In the genomic region with DNA sequence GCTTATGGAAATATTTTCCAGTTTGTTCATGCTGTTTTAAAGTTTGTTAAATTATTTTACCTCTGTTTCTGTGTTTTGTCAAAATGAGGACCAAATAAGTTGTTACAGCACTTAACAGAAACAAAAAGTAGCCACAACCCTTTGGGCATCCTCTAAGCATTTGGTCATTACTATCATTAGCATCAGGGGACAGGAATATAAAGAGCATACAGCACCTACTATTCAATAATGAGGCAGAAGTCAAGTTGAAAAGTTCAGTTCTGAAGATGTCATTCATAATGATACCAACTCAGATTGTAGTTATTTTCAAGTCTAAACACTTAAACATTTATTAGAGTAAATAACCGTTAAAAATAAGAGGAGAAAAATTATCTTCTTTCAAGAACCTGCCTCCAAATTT, we compare ENCODE assay signal across 11 cellular contexts.
DNase-seq lines count a peak whose midpoint lies in the region; ATAC-seq, FAIRE-seq and TF ChIP-seq lines count a peak whose summit lies in the region.
"Had no signal": no experiment of that assay in that cellular context is flagged by ENCODE, and none has a peak within 500 bp of the region (broad histone marks: within the 10 kb centered on the region; RNA-seq: fewer than 3 reads in every experiment).

No MANE protein-coding gene starts in this region.

- FAIRE-seq in H54 (lab: Jason Lieb, UNC): no peak

- peak; percentile 56 for ATAC-seq in GM18498 (IDR thresholded peaks at IDR 0.05; ENCODE audit: unreplicated experiment)
- peak; percentile 77 for ATAC-seq in GM19455 (IDR thresholded peaks at IDR 0.05; ENCODE audit: unreplicated experiment)
- peak; percentile 45 for ATAC-seq in HG02763 (IDR thresholded peaks at IDR 0.05; ENCODE audit: unreplicated experiment)
- ATAC-seq in HG03432 (IDR thresholded peaks at IDR 0.05; ENCODE audit: unreplicated experiment): peak; percentile 75

- TF ChIP-seq POLR2A in H54 (IDR thresholded peaks at IDR 0.05; ENCODE audit: low read depth, low read length): no peak

- no peak for DNase-seq in amygdala (lab: John Stamatoyannopoulos, UW)
- DNase-seq in H54 (ENCODE audit: insufficient read length, low spot score): no peak
- DNase-seq in D341Med (ENCODE audit: low spot score): no peak
- DNase-seq in globus pallidus (ENCODE audit: low spot score): no peak
- DNase-seq: hippocampal formation, NCI-H1436 treated with DMSO at 0.1 percent for 48 hours, nucleus accumbens had no signal
